20 cellular contexts compared by ENCODE assay signal in the genomic region with DNA sequence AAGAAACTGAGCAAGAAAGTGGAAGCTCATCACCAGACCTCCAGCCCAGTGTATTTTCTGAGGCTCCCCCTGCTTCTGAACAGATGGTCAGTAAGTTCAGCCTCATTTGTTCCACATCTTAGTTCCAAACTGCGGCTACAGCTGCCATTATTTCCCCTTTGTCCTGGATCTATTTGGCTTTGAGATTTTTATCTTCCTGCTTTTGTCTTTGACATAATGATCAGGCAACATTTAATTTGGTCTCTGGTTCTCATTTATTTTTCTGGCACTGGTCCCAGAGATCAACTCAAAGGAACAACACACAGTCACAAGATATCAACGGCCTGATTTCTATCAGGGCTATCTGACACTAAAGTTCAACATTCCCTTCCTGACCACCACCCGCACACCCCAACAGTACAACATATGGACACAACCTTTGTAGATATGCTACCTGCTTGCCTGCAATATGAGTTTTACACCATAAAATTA.
DNase-seq lines count a peak whose midpoint lies in the region; ATAC-seq, FAIRE-seq and TF ChIP-seq lines count a peak whose summit lies in the region.
"Had no signal": no experiment of that assay in that cellular context is flagged by ENCODE, and none has a peak within 500 bp of the region (broad histone marks: within the 10 kb centered on the region; RNA-seq: fewer than 3 reads in every experiment).

No MANE protein-coding gene starts in this region.

- TF ChIP-seq POLR2A in K562 (conservative IDR thresholded peaks at IDR 0.05), result no peak
- no peak for TF ChIP-seq POLR2A in esophagus muscularis mucosa (IDR thresholded peaks at IDR 0.05; ENCODE audit: low read depth)

- no peaks in the 10 kb centered on the region for H3K9me1 ChIP-seq in K562 (ENCODE audit: control insufficient read depth, insufficient read depth, low read length)

- no peaks in the 10 kb centered on the region for H4K20me1 ChIP-seq in K562 (replicated peaks; ENCODE audit: control insufficient read depth, insufficient read depth, low read length)

- no TSS peak for BruUV-seq in K562 (replicated peaks; lab: Mats Ljungman, UMichigan)

- H3K4me1 ChIP-seq in K562 (replicated peaks in 1 of 2; ENCODE audit: control insufficient read depth in 2 of 2, insufficient read depth in 2 of 2, low read length in 2 of 2), result peaks cover 0 to 11% of the 10 kb centered on the region in 2 experiments; a peak in 3 of 5 replicates
- H3K4me1 ChIP-seq in esophagus muscularis mucosa, result peaks cover 7 to 20% (median 17%) of the 10 kb centered on the region in 4 donors
- no peaks in the 10 kb centered on the region for H3K4me1 ChIP-seq in small intestine (ENCODE audit: control insufficient read depth in 2 of 2, insufficient read depth in 1 of 2, low read depth in 1 of 2, low read length in 1 of 2)
- H3K4me1 ChIP-seq: colonic mucosa, foreskin keratinocyte had no signal

- peak overlapping the region; percentile 28 for H2AFZ ChIP-seq in K562 (ENCODE audit: low read depth, low read length)

- H3K36me3 ChIP-seq in K562 (ENCODE audit: control insufficient read depth, insufficient read depth, low read length) (no peaks in the 10 kb centered on the region), esophagus muscularis mucosa (no peaks in the 10 kb centered on the region), small intestine (ENCODE audit: control insufficient read depth in 2 of 2, insufficient read depth in 2 of 2, low read length in 2 of 2) (no peaks in the 10 kb centered on the region)
- H3K36me3 ChIP-seq: colonic mucosa had no signal

- intact Hi-C loops in K562 (cut with micrococcal nuclease), result no loop called here
- intact Hi-C loops in esophagus muscularis mucosa (cut with DNase I), result no loop called here

- TF ChIP-seq CTCF in K562 (IDR thresholded peaks at IDR 0.05 in 2 of 3, conservative IDR thresholded peaks at IDR 0.05 in 1 of 3; ENCODE audit: insufficient read depth in 2 of 3, low read depth in 1 of 3, low read length in 3 of 3) (no peak), esophagus muscularis mucosa (IDR thresholded peaks at IDR 0.05) (no peak)

- peak in 1 of 2 experiments; percentile 15; a peak in 1 of 4 replicates for TF ChIP-seq RAD21 in K562 (CRISPR knock-in tag; conservative IDR thresholded peaks at IDR 0.05 in 1 of 2, IDR thresholded peaks at IDR 0.05 in 1 of 2)

- H3K79me2 ChIP-seq in K562 (ENCODE audit: control insufficient read depth, insufficient read depth, low read length), result no peaks in the 10 kb centered on the region

- DNase-seq in DMS153 (lab: John Stamatoyannopoulos, UW) (peak; percentile 37), NCI-H2171 treated with DMSO at 0.1 percent for 48 hours (lab: John Stamatoyannopoulos, UW) (peak; percentile 89), K562 (ENCODE audit: extremely low read depth in 1 of 4, low spot score in 3 of 4) (peak in 1 of 4 experiments; percentile 63), esophagus muscularis mucosa (ENCODE audit: extremely low spot score) (no peak), small intestine (no peak), globus pallidus (ENCODE audit: low spot score) (no peak)
- DNase-seq: activated CD4-positive, alpha-beta T cell treated with anti-CD3 and anti-CD28 coated beads for 48 hours; activated T-cell treated with anti-CD3 and anti-CD28 coated beads, Interleukin-2, amount 50 U/mL, for 72 hours; amniotic stem cell; colonic mucosa; foreskin keratinocyte; NCI-H1436; right cardiac atrium; stimulated activated CD4-positive, alpha-beta T cell treated with anti-CD3 and anti-CD28 coated beads, Interleukin-4, amount 100 ng/mL, for 1 hour; T-cell had no signal

- peak; percentile 60 for ATAC-seq in K562
- no peak for ATAC-seq in GM19395 (IDR thresholded peaks at IDR 0.05; ENCODE audit: unreplicated experiment)
- ATAC-seq: activated T-cell treated with anti-CD3 and anti-CD28 coated beads, Interleukin-2, amount 50 U/mL, for 72 hours; foreskin keratinocyte; HepG2; stimulated activated memory B cell treated with anti-CD40 and anti-IgM and Interleukin-4, amounts not matched to agents 10 μg/mL and 1 μg/mL and 100 μg/mL, for 72 hours; T-cell had no signal

- no peak overlapping the region for H3K9ac ChIP-seq in K562 (ENCODE audit: insufficient read depth in 1 of 2, low read depth in 2 of 2, low read length in 2 of 2)

- H3K27ac ChIP-seq in K562 (ENCODE audit: extremely low read depth, low read depth, low read length), result peak overlapping the region; percentile 37; the same call in 2 of the 3 replicates
- H3K27ac ChIP-seq in esophagus muscularis mucosa (replicated peaks in 1 of 4), result no peak overlapping the region
- H3K27ac ChIP-seq in small intestine (ENCODE audit: low read depth in 1 of 2, low read length in 1 of 2), result no peak overlapping the region
- H3K27ac ChIP-seq: colonic mucosa, foreskin keratinocyte had no signal

- FAIRE-seq in K562 (lab: Jason Lieb, UNC), result no peak
- FAIRE-seq in islet of Langerhans (lab: Jason Lieb, UNC), result peak; percentile 17
- FAIRE-seq in small intestine (lab: Jason Lieb, UNC), result no peak
- FAIRE-seq: GM12892, HepG2 had no signal

- in situ Hi-C loops in K562 (cut with MboI), result no loop called here

- no peaks in the 10 kb centered on the region for H3K27me3 ChIP-seq in K562 (ENCODE audit: control insufficient read depth in 2 of 2, insufficient read depth in 2 of 2, low read length in 2 of 2)
- H3K27me3 ChIP-seq in esophagus muscularis mucosa, result no peaks in the 10 kb centered on the region
- no peaks in the 10 kb centered on the region for H3K27me3 ChIP-seq in small intestine (ENCODE audit: control insufficient read depth in 2 of 2, insufficient read depth in 2 of 2, low read length in 2 of 2)
- H3K27me3 ChIP-seq: colonic mucosa, foreskin keratinocyte had no signal

- POLR2A ChIA-PET in K562 (lab: Yijun Ruan, JAX), result no interaction called here

- 3% methylated on average over 3 of the region's 3 CpGs for WGBS in K562 (ENCODE audit: insufficient coverage, low coverage, missing lambda C conversion rate)
- WGBS in esophagus muscularis mucosa, result 61% methylated on average over 3 of the region's 3 CpGs
- 22 to 41% (median 34%) methylated on average over 3 of the region's 3 CpGs for WGBS in small intestine, 3 donors

- TF ChIP-seq EP300 in K562 (IDR thresholded peaks at IDR 0.05; ENCODE audit: low read length) (peak; percentile 91), esophagus muscularis mucosa (IDR thresholded peaks at IDR 0.05) (no peak)

- peak overlapping the region; percentile 39; the same call in 1 of the 2 replicates for H3K4me2 ChIP-seq in K562 (ENCODE audit: insufficient read depth, low read length)

- H3K4me3 ChIP-seq in K562 (no peak overlapping the region), esophagus muscularis mucosa (no peak overlapping the region), small intestine (ENCODE audit: low read depth in 1 of 2, low read length in 2 of 2) (no peak overlapping the region)
- H3K4me3 ChIP-seq: colonic mucosa had no signal

- CTCF ChIA-PET in K562 (lab: Yijun Ruan, JAX; ENCODE audit: low intra/inter-chr PET ratio), result no interaction called here

- H3K9me3 ChIP-seq in K562 (replicated peaks; ENCODE audit: control insufficient read depth, insufficient read depth, low read depth, low read length) (no peaks in the 10 kb centered on the region), esophagus muscularis mucosa (no peaks in the 10 kb centered on the region), small intestine (ENCODE audit: control insufficient read depth, low read depth) (no peaks in the 10 kb centered on the region)
- H3K9me3 ChIP-seq: colonic mucosa had no signal

TF ChIP-seq in K562, 482 proteins besides CTCF, POLR2A, EP300 and RAD21 (continues in another document):
- TF ChIP-seq NELFE (IDR thresholded peaks at IDR 0.05; ENCODE audit: insufficient read depth, insufficient read length) (no peak), CREB5 (CRISPR knock-in tag; IDR thresholded peaks at IDR 0.05) (no peak), MTA1 (IDR thresholded peaks at IDR 0.05; ENCODE audit: borderline replicate concordance) (peak; percentile 61; the same call in 1 of the 2 replicates), PML (IDR thresholded peaks at IDR 0.05; ENCODE audit: low read length) (peak; percentile 30; the same call in 1 of the 2 replicates), ZC3H8 (IDR thresholded peaks at IDR 0.05) (no peak), DPF2 (IDR thresholded peaks at IDR 0.05) (peak; percentile 76)
- TF ChIP-seq, protein P1, sequence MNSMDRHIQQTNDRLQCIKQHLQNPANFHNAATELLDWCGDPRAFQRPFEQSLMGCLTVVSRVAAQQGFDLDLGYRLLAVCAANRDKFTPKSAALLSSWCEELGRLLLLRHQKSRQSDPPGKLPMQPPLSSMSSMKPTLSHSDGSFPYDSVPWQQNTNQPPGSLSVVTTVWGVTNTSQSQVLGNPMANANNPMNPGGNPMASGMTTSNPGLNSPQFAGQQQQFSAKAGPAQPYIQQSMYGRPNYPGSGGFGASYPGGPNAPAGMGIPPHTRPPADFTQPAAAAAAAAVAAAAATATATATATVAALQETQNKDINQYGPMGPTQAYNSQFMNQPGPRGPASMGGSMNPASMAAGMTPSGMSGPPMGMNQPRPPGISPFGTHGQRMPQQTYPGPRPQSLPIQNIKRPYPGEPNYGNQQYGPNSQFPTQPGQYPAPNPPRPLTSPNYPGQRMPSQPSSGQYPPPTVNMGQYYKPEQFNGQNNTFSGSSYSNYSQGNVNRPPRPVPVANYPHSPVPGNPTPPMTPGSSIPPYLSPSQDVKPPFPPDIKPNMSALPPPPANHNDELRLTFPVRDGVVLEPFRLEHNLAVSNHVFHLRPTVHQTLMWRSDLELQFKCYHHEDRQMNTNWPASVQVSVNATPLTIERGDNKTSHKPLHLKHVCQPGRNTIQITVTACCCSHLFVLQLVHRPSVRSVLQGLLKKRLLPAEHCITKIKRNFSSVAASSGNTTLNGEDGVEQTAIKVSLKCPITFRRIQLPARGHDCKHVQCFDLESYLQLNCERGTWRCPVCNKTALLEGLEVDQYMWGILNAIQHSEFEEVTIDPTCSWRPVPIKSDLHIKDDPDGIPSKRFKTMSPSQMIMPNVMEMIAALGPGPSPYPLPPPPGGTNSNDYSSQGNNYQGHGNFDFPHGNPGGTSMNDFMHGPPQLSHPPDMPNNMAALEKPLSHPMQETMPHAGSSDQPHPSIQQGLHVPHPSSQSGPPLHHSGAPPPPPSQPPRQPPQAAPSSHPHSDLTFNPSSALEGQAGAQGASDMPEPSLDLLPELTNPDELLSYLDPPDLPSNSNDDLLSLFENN (IDR thresholded peaks at IDR 0.05; ENCODE audit: low read depth in 2 of 2, low read length in 2 of 2), result 0 out of 4 replicates have a peak, but pooled peaks of 1 of the 2 experiments have one; percentile 57

Comparison
In these comparisons a context has a peak if more than half of its experiments do, and no peak if none do; other contexts are left out.
1. DNase-seq: peak in DMS153 (single experiment) and NCI-H2171 treated with DMSO at 0.1 percent for 48 hours (single experiment); none in esophagus muscularis mucosa (single experiment), small intestine (single experiment) and globus pallidus (single experiment).